Comparison of ENCODE assay signal across 8 cellular contexts in genomic region chr10:26335574-26336093, GRCh38.
DNase-seq lines count a peak whose midpoint lies in the region; ATAC-seq and TF ChIP-seq lines count a peak whose summit lies in the region.

No MANE protein-coding gene starts in this region.

- ATAC-seq in CD4-positive, alpha-beta T cell (ENCODE audit: poor library complexity), result peak; percentile 22
- ATAC-seq in GM19324 (IDR thresholded peaks at IDR 0.05; ENCODE audit: low FRiP score, unreplicated experiment) (peak; percentile 36), HG03139 (IDR thresholded peaks at IDR 0.05; ENCODE audit: unreplicated experiment) (peak; percentile 24)
- peak; percentile 42 for ATAC-seq in central memory CD8-positive, alpha-beta T cell (replicated peaks; ENCODE audit: extremely low read depth, poor library complexity, severe bottlenecking)

- no peak overlapping the region for H3K27ac ChIP-seq in CD4-positive, alpha-beta T cell (ENCODE audit: low read depth, low read length)

- H3K9me3 ChIP-seq in CD4-positive, alpha-beta T cell (ENCODE audit: control insufficient read depth, low read length), result peaks cover 8% of the 10 kb centered on the region

- H3K9me3 Mint-ChIP-seq in CD4-positive, alpha-beta T cell, result peaks cover 5% of the 10 kb centered on the region
- H3K9me3 Mint-ChIP-seq in central memory CD8-positive, alpha-beta T cell, result peaks cover 7% of the 10 kb centered on the region

- TF ChIP-seq POLR2A in lower leg skin (IDR thresholded peaks at IDR 0.05), result no peak

- no peaks in the 10 kb centered on the region for H3K27me3 Mint-ChIP-seq in CD4-positive, alpha-beta T cell
- no peaks in the 10 kb centered on the region for H3K27me3 Mint-ChIP-seq in central memory CD8-positive, alpha-beta T cell

- H3K27me3 ChIP-seq in CD4-positive, alpha-beta T cell (ENCODE audit: control insufficient read depth, insufficient read depth, low read length), result no peaks in the 10 kb centered on the region

- TF ChIP-seq CTCF in CD4-positive, alpha-beta T cell (IDR thresholded peaks at IDR 0.05), result no peak
- no peak for TF ChIP-seq CTCF in lower leg skin (IDR thresholded peaks at IDR 0.05)

- no peaks in the 10 kb centered on the region for H3K4me1 Mint-ChIP-seq in CD4-positive, alpha-beta T cell (ENCODE audit: low read depth)
- peaks cover 7% of the 10 kb centered on the region for H3K4me1 Mint-ChIP-seq in central memory CD8-positive, alpha-beta T cell

- H3K4me3 Mint-ChIP-seq in CD4-positive, alpha-beta T cell, result peak overlapping the region; percentile 72
- peak overlapping the region; percentile 81 for H3K4me3 Mint-ChIP-seq in central memory CD8-positive, alpha-beta T cell

- intact Hi-C loops in CD4-positive, alpha-beta T cell (cut with DNase I, micrococcal nuclease), result loop anchor here (1.0 to 10.0 kb wide), 9 partner anchors 92 to 1029 kb away; no protein-coding TSS in a partner anchor
- intact Hi-C loops in lower leg skin (cut with DNase I; ENCODE audit: low total_unique reads), result no loop called here

- H3K36me3 Mint-ChIP-seq in CD4-positive, alpha-beta T cell (ENCODE audit: low read depth), result peaks cover 4% of the 10 kb centered on the region
- no peaks in the 10 kb centered on the region for H3K36me3 Mint-ChIP-seq in central memory CD8-positive, alpha-beta T cell (ENCODE audit: insufficient read depth)

- DNase-seq in CD4-positive, alpha-beta T cell, result no peak
- no peak for DNase-seq in central memory CD8-positive, alpha-beta T cell (ENCODE audit: low spot score in 2 of 2)
- no peak for DNase-seq in lower leg skin (ENCODE audit: low spot score in 2 of 2)
- DNase-seq in inferior parietal cortex (ENCODE audit: extremely low spot score), result no peak
- DNase-seq in foreskin melanocyte, result no peak
- no peak for DNase-seq in dedifferentiated amniotic fluid mesenchymal stem cell (ENCODE audit: extremely low spot score)

- POLR2A ChIA-PET in CD4-positive, alpha-beta T cell (lab: Charles Lee), result interaction anchor here (1.0 to 1.5 kb wide), 3 partner anchors 102 to 221 kb away, joined by 3 to 10 read pairs (median 3); partner anchors contain the start of gene APBB1IP

- CTCF ChIA-PET in CD4-positive, alpha-beta T cell (lab: Charles Lee), result interaction anchor here (0.9 to 1.2 kb wide), 6 partner anchors 90 to 546 kb away, joined by 3 to 8 read pairs (median 4); no protein-coding TSS in a partner anchor

- H3K4me3 ChIP-seq in lower leg skin (ENCODE audit: low read depth, poor library complexity, severe bottlenecking), result no peak overlapping the region

- WGBS in lower leg skin, 2 donors, result 59 to 71% methylated on average over 6 of the region's 6 CpGs

- H3K27ac Mint-ChIP-seq in CD4-positive, alpha-beta T cell, result no peak overlapping the region
- H3K27ac Mint-ChIP-seq in central memory CD8-positive, alpha-beta T cell (ENCODE audit: low read depth), result peak overlapping the region; percentile 56
